In the genomic region with DNA sequence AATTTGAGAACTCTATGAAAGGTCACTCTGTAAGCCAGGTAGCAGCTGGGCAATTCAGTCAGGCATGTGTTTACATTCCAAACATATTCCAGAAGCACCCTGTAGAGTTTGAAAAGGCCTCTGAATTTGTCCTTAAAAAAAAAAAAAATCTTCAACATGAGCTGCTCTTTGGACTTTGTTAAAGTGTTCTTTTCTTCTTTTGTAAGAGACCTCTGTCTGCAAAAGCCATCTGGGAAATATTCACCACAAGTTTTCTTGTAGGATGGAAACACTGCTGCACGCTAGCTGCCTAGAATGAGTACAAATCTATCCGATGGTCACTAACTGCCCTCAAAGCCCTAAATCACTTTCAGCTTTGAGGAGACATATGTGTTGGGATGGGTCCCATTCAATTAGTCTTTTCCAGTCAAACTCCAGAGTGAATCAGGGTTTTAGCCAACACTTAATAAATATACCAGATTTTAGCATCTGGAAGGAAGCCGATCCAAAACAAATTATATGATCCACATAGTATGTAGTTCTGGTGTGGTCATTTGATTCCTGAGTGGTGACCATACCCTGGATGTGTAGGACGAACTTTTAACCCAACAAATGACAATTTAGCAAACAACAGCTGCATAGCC, we compare ENCODE assay signal across 12 cellular contexts.
DNase-seq lines count a peak whose midpoint lies in the region; ATAC-seq, FAIRE-seq and TF ChIP-seq lines count a peak whose summit lies in the region.
"Had no signal": no experiment of that assay in that cellular context is flagged by ENCODE, and none has a peak within 500 bp of the region (broad histone marks: within the 10 kb centered on the region; RNA-seq: fewer than 3 reads in every experiment).

No MANE protein-coding gene starts in this region.

- intact Hi-C loops in transverse colon (cut with DNase I; ENCODE audit: low total_unique reads): no loop called here

- H3K27me3 ChIP-seq in WERI-Rb-1 (ENCODE audit: insufficient read depth, low read depth, severe bottlenecking) (no peaks in the 10 kb centered on the region), transverse colon (no peaks in the 10 kb centered on the region)

- no peak for ATAC-seq in GM18867 (IDR thresholded peaks at IDR 0.05; ENCODE audit: unreplicated experiment)
- no peak for ATAC-seq in HG03108 (IDR thresholded peaks at IDR 0.05; ENCODE audit: unreplicated experiment)
- ATAC-seq: stimulated activated naive CD8-positive, alpha-beta T cell treated with anti-CD3 and anti-CD28 coated beads, Interleukin-15, amount 100 ng/mL, for 72 hours had no signal

- DNase-seq in H54 (ENCODE audit: insufficient read length, low spot score) (no peak), WERI-Rb-1 (no peak), iPS DF 19.7 (ENCODE audit: low read depth, low spot score) (peak; percentile 70), transverse colon (no peak), SHP77 (lab: John Stamatoyannopoulos, UW) (no peak)
- DNase-seq: activated naive CD4-positive, alpha-beta T cell; DND-41; NCI-H510A treated with DMSO at 0.1 percent for 48 hours; stimulated activated CD4-positive, alpha-beta T cell treated with anti-CD3 and anti-CD28 coated beads, Interleukin-1b, Interleukin-23, amount 100 ng/mL, for 48 hours; stimulated activated naive CD8-positive, alpha-beta T cell treated with anti-CD3 and anti-CD28 coated beads, Interleukin-15, amount 100 ng/mL, for 72 hours had no signal

- no peaks in the 10 kb centered on the region for H3K36me3 ChIP-seq in WERI-Rb-1
- H3K36me3 ChIP-seq in transverse colon: no peaks in the 10 kb centered on the region

- H3K9me3 ChIP-seq in WERI-Rb-1 (ENCODE audit: severe bottlenecking) (no peaks in the 10 kb centered on the region), transverse colon (no peaks in the 10 kb centered on the region)

- in situ Hi-C loops in transverse colon (cut with MboI; ENCODE audit: low pct_ligation_motif_present in 1 of 4, low pct_unique_long_range_greater_than_20kb in 1 of 4, low sequenced_read_pairs in 3 of 4): loop anchor here in 3 of 4 donors (25.0 kb wide), 1 partner anchor 188 kb away; a partner anchor contains a TSS

- TF ChIP-seq CTCF in WERI-Rb-1 (IDR thresholded peaks at IDR 0.05; ENCODE audit: low read depth, low read length) (no peak), transverse colon (IDR thresholded peaks at IDR 0.05) (no peak)

- no peak overlapping the region for H3K4me3 ChIP-seq in WERI-Rb-1 (ENCODE audit: low read depth, low read length)
- H3K4me3 ChIP-seq in transverse colon: no peak overlapping the region

- 65 to 75% methylated on average over 4 of the region's 4 CpGs for WGBS in transverse colon (ENCODE audit: low coverage in 1 of 2), 2 donors

- peaks cover 0 to 18% (median 5%) of the 10 kb centered on the region in 4 donors for H3K4me1 ChIP-seq in transverse colon

- FAIRE-seq in H54 (lab: Jason Lieb, UNC): peak; percentile 53

- TF ChIP-seq POLR2A in H54 (IDR thresholded peaks at IDR 0.05; ENCODE audit: low read depth, low read length) (no peak), transverse colon (IDR thresholded peaks at IDR 0.05) (no peak)

- peak overlapping the region; percentile 1 for H3K27ac ChIP-seq in WERI-Rb-1
- peak overlapping the region; percentile 30 to 78 (median 56) for H3K27ac ChIP-seq in transverse colon

- no peak for TF ChIP-seq EP300 in transverse colon (IDR thresholded peaks at IDR 0.05; ENCODE audit: low read depth)
